In the genomic region with DNA sequence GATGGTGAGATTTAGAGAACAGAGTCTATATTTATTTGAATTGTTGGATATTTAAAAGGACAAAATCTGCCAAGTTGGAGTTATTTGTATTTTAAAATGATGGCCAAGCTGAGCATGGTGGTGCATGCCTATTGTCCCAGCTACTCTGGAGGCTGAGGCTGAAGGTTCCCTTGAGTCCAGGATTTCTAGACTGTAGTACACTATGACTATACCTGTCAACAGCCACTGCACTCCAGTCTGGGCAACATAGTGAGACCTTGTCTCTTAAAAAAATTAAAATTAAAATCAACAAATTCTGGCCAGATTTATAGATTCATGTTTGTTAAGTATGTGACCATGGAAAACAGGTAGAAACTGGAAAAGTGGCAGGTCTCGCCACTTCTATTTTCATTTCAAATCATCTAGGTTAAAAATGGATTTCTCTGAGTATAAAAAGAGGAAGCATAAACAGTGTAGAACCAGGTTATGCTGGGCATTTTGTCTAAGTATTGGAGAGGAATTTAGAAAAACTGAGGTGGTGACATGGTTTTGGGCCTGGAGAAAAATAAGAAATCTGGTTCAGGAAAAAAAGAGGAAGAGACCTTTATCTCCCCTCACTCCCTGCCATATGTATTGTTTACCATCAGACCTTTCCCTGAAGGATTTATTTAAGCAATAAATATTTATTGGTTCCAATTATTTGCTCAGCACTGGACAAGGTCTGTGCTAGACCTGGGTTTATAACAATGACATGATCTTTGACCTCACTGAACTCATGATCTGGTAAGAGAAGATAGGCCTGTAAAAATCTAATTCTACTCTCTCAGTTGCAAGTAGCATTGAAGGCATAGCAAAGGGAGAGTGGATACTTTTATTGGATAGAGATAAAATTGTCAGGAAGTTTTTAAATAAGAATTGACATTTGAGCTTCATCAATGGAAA, we compare ENCODE assay signal across 19 cellular contexts.
"Had no signal": no experiment of that assay in that cellular context is flagged by ENCODE, and none has a peak within 500 bp of the region (broad histone marks: within the 10 kb centered on the region; RNA-seq: fewer than 3 reads in every experiment).

No MANE protein-coding gene starts in this region.

- FAIRE-seq: bronchial epithelial cell, frontal cortex had no signal

- H3K4me1 Mint-ChIP-seq: activated CD4-positive, alpha-beta T cell treated with anti-CD3 and anti-CD28 coated beads for 36 hours; activated naive CD4-positive, alpha-beta T cell treated with anti-CD3 and anti-CD28 coated beads, Interleukin-2, amount 50 U/mL, for 24 hours; memory B cell; naive B cell; stimulated activated naive B cell treated with anti-CD40 and anti-IgM and Interleukin-4, amounts not matched to agents 10 μg/mL and 1 μg/mL and 100 μg/mL, for 72 hours had no signal

- H3K36me3 Mint-ChIP-seq: activated naive CD4-positive, alpha-beta T cell treated with anti-CD3 and anti-CD28 coated beads, Interleukin-2, amount 50 U/mL, for 24 hours; memory B cell; naive B cell; stimulated activated naive B cell treated with anti-CD40 and anti-IgM and Interleukin-4, amounts not matched to agents 10 μg/mL and 1 μg/mL and 100 μg/mL, for 72 hours had no signal

- H3K27ac Mint-ChIP-seq: activated CD4-positive, alpha-beta T cell treated with anti-CD3 and anti-CD28 coated beads for 36 hours; activated naive CD4-positive, alpha-beta T cell treated with anti-CD3 and anti-CD28 coated beads, Interleukin-2, amount 50 U/mL, for 24 hours; memory B cell; naive B cell; stimulated activated naive B cell treated with anti-CD40 and anti-IgM and Interleukin-4, amounts not matched to agents 10 μg/mL and 1 μg/mL and 100 μg/mL, for 72 hours had no signal

- H3K27me3 ChIP-seq: ovary, sigmoid colon, spleen had no signal

- H3K9me3 Mint-ChIP-seq: activated naive CD4-positive, alpha-beta T cell treated with anti-CD3 and anti-CD28 coated beads, Interleukin-2, amount 50 U/mL, for 24 hours; memory B cell; naive B cell; neural crest cell; stimulated activated naive B cell treated with anti-CD40 and anti-IgM and Interleukin-4, amounts not matched to agents 10 μg/mL and 1 μg/mL and 100 μg/mL, for 72 hours had no signal

- H3K36me3 ChIP-seq: ovary, sigmoid colon, spleen had no signal

- H3K9me3 ChIP-seq: mucosa of descending colon, ovary, sigmoid colon, spleen had no signal

- DNase-seq: activated CD4-positive, alpha-beta T cell treated with anti-CD3 and anti-CD28 coated beads for 36 hours; activated CD4-positive, alpha-beta T cell treated with anti-CD3 and anti-CD28 coated beads, Interleukin-2, amount 50 U/mL, for 48 hours; activated gamma-delta T cell; effector CD4-positive, alpha-beta T cell; head of caudate nucleus; left ventricle myocardium superior; mucosa of descending colon; naive B cell; ovary; sigmoid colon; spleen; stimulated activated CD4-positive, alpha-beta T cell treated with anti-CD3 and anti-CD28 coated beads, Interleukin-4, amount 100 ng/mL, for 4 hours; stimulated activated naive B cell treated with anti-CD40 and anti-IgM and Interleukin-4, amounts not matched to agents 10 μg/mL and 1 μg/mL and 100 μg/mL, for 72 hours; T-helper 2 cell had no signal

- H3K4me3 Mint-ChIP-seq: activated CD4-positive, alpha-beta T cell treated with anti-CD3 and anti-CD28 coated beads for 36 hours; activated naive CD4-positive, alpha-beta T cell treated with anti-CD3 and anti-CD28 coated beads, Interleukin-2, amount 50 U/mL, for 24 hours; memory B cell; naive B cell; neural crest cell; stimulated activated naive B cell treated with anti-CD40 and anti-IgM and Interleukin-4, amounts not matched to agents 10 μg/mL and 1 μg/mL and 100 μg/mL, for 72 hours had no signal

- H3K4me3 ChIP-seq: mucosa of descending colon, ovary, sigmoid colon, spleen had no signal

- H3K27ac ChIP-seq: ovary, sigmoid colon, spleen had no signal

- ATAC-seq: activated CD4-positive, alpha-beta T cell treated with anti-CD3 and anti-CD28 coated beads for 36 hours; left ventricle myocardium superior; mucosa of descending colon; stimulated activated naive B cell treated with anti-CD40 and anti-IgM and Interleukin-4, amounts not matched to agents 10 μg/mL and 1 μg/mL and 100 μg/mL, for 72 hours had no signal
